15 cellular contexts compared by ENCODE assay signal in genomic region chr6:79813143-79813542, GRCh38.
DNase-seq lines count a peak whose midpoint lies in the region; ATAC-seq, FAIRE-seq and TF ChIP-seq lines count a peak whose summit lies in the region.
"Had no signal": no experiment of that assay in that cellular context is flagged by ENCODE, and none has a peak within 500 bp of the region (broad histone marks: within the 10 kb centered on the region; RNA-seq: fewer than 3 reads in every experiment).

No MANE protein-coding gene starts in this region.

- H3K4me1 ChIP-seq in A549 (no peaks in the 10 kb centered on the region), neural progenitor cell (peaks cover 52% of the 10 kb centered on the region)
- H3K4me1 ChIP-seq: BLaER1 treated with 17β-estradiol and CSF1 and Interleukin-3, amounts not matched to agents 10 nM and 100 nM; HAP-1; Peyer's patch had no signal

- no peak for FAIRE-seq in A549 (lab: Jason Lieb, UNC)

- no peak overlapping the region for H3K4me3 ChIP-seq in A549
- H3K4me3 ChIP-seq in SK-N-MC = no peak overlapping the region; the same call in 1 of the 2 replicates
- no peak overlapping the region for H3K4me3 ChIP-seq in neural progenitor cell
- H3K4me3 ChIP-seq: BLaER1 treated with 17β-estradiol and CSF1 and Interleukin-3, amounts not matched to agents 10 nM and 100 nM; GM23338; HAP-1; Peyer's patch had no signal

- no peak for TF ChIP-seq EP300 in A549 (IDR thresholded peaks at IDR 0.05)

- WGBS in A549 (ENCODE audit: missing lambda C conversion rate) = 70% methylated on average over 1 of the region's 1 CpG

- no peaks in the 10 kb centered on the region for H3K9me3 Mint-ChIP-seq in neural progenitor cell
- H3K9me3 Mint-ChIP-seq: CD4-positive, alpha-beta T cell had no signal

- H3K79me2 ChIP-seq in neural progenitor cell (ENCODE audit: low read depth) = no peaks in the 10 kb centered on the region

- ATAC-seq in A549 (no peak), HG02884 (IDR thresholded peaks at IDR 0.05; ENCODE audit: unreplicated experiment) (no peak)

- H3K27me3 ChIP-seq in neural progenitor cell = no peaks in the 10 kb centered on the region
- H3K27me3 ChIP-seq: BLaER1 treated with 17β-estradiol and CSF1 and Interleukin-3, amounts not matched to agents 10 nM and 100 nM; Peyer's patch had no signal

- POLR2A ChIA-PET in A549 (lab: Yijun Ruan, JAX) (no interaction called here), GM10248 (lab: Yijun Ruan, JAX) (no interaction called here)

- H2AFZ ChIP-seq in neural progenitor cell (replicated peaks) = no peak overlapping the region

- H3K4me3 Mint-ChIP-seq in neural progenitor cell = no peak overlapping the region
- H3K4me3 Mint-ChIP-seq: CD4-positive, alpha-beta T cell; GM23338 had no signal

- H3K36me3 Mint-ChIP-seq in neural progenitor cell = no peaks in the 10 kb centered on the region

- no peak overlapping the region for H3K9ac ChIP-seq in SK-N-MC (ENCODE audit: insufficient read length)
- H3K9ac ChIP-seq in neural progenitor cell = no peak overlapping the region
- H3K9ac ChIP-seq: BLaER1 treated with 17β-estradiol and CSF1 and Interleukin-3, amounts not matched to agents 10 nM and 100 nM had no signal

- CTCF ChIA-PET in A549 (lab: Yijun Ruan, JAX) = interaction anchor here (0.8 to 2.0 kb wide), 8 partner anchors 11 to 242 kb away, joined by 3 to 9 read pairs (median 4); no protein-coding TSS in a partner anchor
- CTCF ChIA-PET in GM10248 (lab: Yijun Ruan, JAX) = interaction anchor here (0.6 to 2.1 kb wide), 12 partner anchors 8 to 57 kb away, joined by 3 to 16 read pairs (median 8); no protein-coding TSS in a partner anchor

- no peak overlapping the region for H3K27ac Mint-ChIP-seq in neural progenitor cell
- H3K27ac Mint-ChIP-seq: CD4-positive, alpha-beta T cell; GM23338 had no signal

- H3K36me3 ChIP-seq in SK-N-MC (ENCODE audit: insufficient read depth, low read length) (no peaks in the 10 kb centered on the region), neural progenitor cell (no peaks in the 10 kb centered on the region)
- H3K36me3 ChIP-seq: BLaER1 treated with 17β-estradiol and CSF1 and Interleukin-3, amounts not matched to agents 10 nM and 100 nM; HAP-1; Peyer's patch had no signal

- H3K9me3 ChIP-seq in A549 = no peaks in the 10 kb centered on the region
- H3K9me3 ChIP-seq in SK-N-MC (ENCODE audit: low read depth, low read length) = no peaks in the 10 kb centered on the region
- no peaks in the 10 kb centered on the region for H3K9me3 ChIP-seq in neural progenitor cell (ENCODE audit: low read depth)
- H3K9me3 ChIP-seq: BLaER1 treated with 17β-estradiol and CSF1 and Interleukin-3, amounts not matched to agents 10 nM and 100 nM; HAP-1; Peyer's patch had no signal

- H3K4me1 Mint-ChIP-seq in neural progenitor cell = peaks cover 49% of the 10 kb centered on the region

- H4K20me1 ChIP-seq in neural progenitor cell (ENCODE audit: low read depth) = no peaks in the 10 kb centered on the region
- H4K20me1 ChIP-seq: BLaER1 treated with 17β-estradiol and CSF1 and Interleukin-3, amounts not matched to agents 10 nM and 100 nM had no signal

- H3K27me3 Mint-ChIP-seq in neural progenitor cell (ENCODE audit: insufficient read depth, low read depth) = peaks cover 8% of the 10 kb centered on the region

- no peak for TF ChIP-seq RAD21 in A549 (conservative IDR thresholded peaks at IDR 0.05 in 1 of 2, IDR thresholded peaks at IDR 0.05 in 1 of 2)

- TF ChIP-seq CTCF in A549 (IDR thresholded peaks at IDR 0.05) = no peak
- no peak for TF ChIP-seq CTCF in neural progenitor cell (IDR thresholded peaks at IDR 0.05)
- no peak for TF ChIP-seq CTCF in GM10248 (IDR thresholded peaks at IDR 0.05; ENCODE audit: control extremely low read depth, extremely low read depth, low read depth, missing control alignments)

- H3K4me2 ChIP-seq in A549 (no peak overlapping the region), neural progenitor cell (peak overlapping the region; percentile 72)
- H3K4me2 ChIP-seq: BLaER1 treated with 17β-estradiol and CSF1 and Interleukin-3, amounts not matched to agents 10 nM and 100 nM; GM23338 had no signal

- peaks cover 44% of the 10 kb centered on the region for H3F3A ChIP-seq in neural progenitor cell (ENCODE audit: low read depth)

- no peak overlapping the region for H3K27ac ChIP-seq in A549
- peak overlapping the region; percentile 67; the same call in 1 of the 2 replicates for H3K27ac ChIP-seq in SK-N-MC
- no peak overlapping the region for H3K27ac ChIP-seq in neural progenitor cell
- H3K27ac ChIP-seq: 22Rv1; BLaER1 treated with 17β-estradiol and CSF1 and Interleukin-3, amounts not matched to agents 10 nM and 100 nM; HL-60; Peyer's patch had no signal

- no peak for TF ChIP-seq POLR2A in A549 (IDR thresholded peaks at IDR 0.05; ENCODE audit: low read length)

- peak; percentile 30 for DNase-seq in NCI-H1105 treated with DMSO at 0.1 percent for 48 hours (lab: John Stamatoyannopoulos, UW)
- DNase-seq in NCI-H1105 (lab: John Stamatoyannopoulos, UW) = no peak
- DNase-seq in A549 (ENCODE audit: low read depth in 1 of 2, low spot score in 1 of 2) = no peak
- DNase-seq in SK-N-MC (ENCODE audit: low read depth, low spot score) = no peak
- no peak for DNase-seq in neural progenitor cell (ENCODE audit: low spot score)
- DNase-seq in GM10248 (ENCODE audit: extremely low spot score) = no peak
- no peak for DNase-seq in NCI-H1092 treated with DMSO at 0.1 percent for 48 hours (lab: John Stamatoyannopoulos, UW)

TF ChIP-seq in A549, 52 proteins besides CTCF, POLR2A, EP300 and RAD21:
- TF ChIP-seq MAFK (IDR thresholded peaks at IDR 0.05; ENCODE audit: partially characterized antibody) (peak; percentile 30), HOXA7 (CRISPR knock-in tag; IDR thresholded peaks at IDR 0.05) (no peak), GATA3 (IDR thresholded peaks at IDR 0.05; ENCODE audit: borderline replicate concordance) (no peak), JUNB (IDR thresholded peaks at IDR 0.05) (no peak)
TF ChIP-seq in A549: peak in this region for 1.
